In genomic region chr7:151060416-151061234, GRCh38 we compare ENCODE assay signal across 8 cellular contexts.
DNase-seq lines count a peak whose midpoint lies in the region; ATAC-seq and TF ChIP-seq lines count a peak whose summit lies in the region.

No MANE protein-coding gene starts in this region.

- H3K27ac ChIP-seq in RWPE1, result peak overlapping the region; percentile 96

- H3K27me3 ChIP-seq in mucosa of stomach (ENCODE audit: control insufficient read depth, insufficient read depth, low read length), result no peaks in the 10 kb centered on the region

- CTCF ChIA-PET in RWPE1 (lab: Yijun Ruan, JAX), result no interaction called here

- ATAC-seq in HG03565 (IDR thresholded peaks at IDR 0.05; ENCODE audit: unreplicated experiment), result no peak

- POLR2A ChIA-PET in RWPE1 (lab: Yijun Ruan, JAX; ENCODE audit: low non-redundant PET), result interaction anchor here (0.6 kb wide), 2 partner anchors 119 to 1499 kb away, joined by 3 to 4 read pairs; no protein-coding TSS in a partner anchor

- H3K9me3 ChIP-seq in mucosa of stomach (ENCODE audit: control insufficient read depth, low read length), result no peaks in the 10 kb centered on the region

- DNase-seq in stimulated activated CD4-positive, alpha-beta T cell treated with anti-CD3 and anti-CD28 coated beads, Interleukin-15, amount 100 ng/mL, for 24 hours, result peak; percentile 35
- no peak for DNase-seq in stimulated activated CD4-positive, alpha-beta T cell treated with anti-CD3 and anti-CD28 coated beads, Interleukin-4, amount 100 ng/mL, for 4 hours
- DNase-seq in RWPE1 (ENCODE audit: low spot score), result peak; percentile 30
- DNase-seq in ecto neural progenitor cell (ENCODE audit: low spot score), result peak; percentile 79
- no peak for DNase-seq in activated gamma-delta T cell treated with Interleukin-2 at 50 U/mL for 16 hours
- DNase-seq in NCI-H2107 treated with DMSO at 0.1 percent for 48 hours (lab: John Stamatoyannopoulos, UW; ENCODE audit: unreplicated experiment), result no peak

- peaks cover 55% of the 10 kb centered on the region for H3K4me1 ChIP-seq in mucosa of stomach (ENCODE audit: control insufficient read depth, insufficient read depth, low read length)

- H3K36me3 ChIP-seq in mucosa of stomach (ENCODE audit: control insufficient read depth, insufficient read depth, low read length), result peaks cover 11% of the 10 kb centered on the region

- peak overlapping the region; percentile 65 for H3K9ac ChIP-seq in mucosa of stomach (ENCODE audit: low read length)

- peak overlapping the region; percentile 47 for H3K4me3 ChIP-seq in mucosa of stomach (ENCODE audit: low read length)

- TF ChIP-seq CTCF in RWPE1 (conservative IDR thresholded peaks at IDR 0.05; ENCODE audit: low read depth), result no peak

Comparison
In these comparisons a context has a peak if more than half of its experiments do, and no peak if none do; other contexts are left out.
1. DNase-seq: peak in stimulated activated CD4-positive, alpha-beta T cell treated with anti-CD3 and anti-CD28 coated beads, Interleukin-15, amount 100 ng/mL, for 24 hours (single experiment), RWPE1 (single experiment) and ecto neural progenitor cell (single experiment); none in stimulated activated CD4-positive, alpha-beta T cell treated with anti-CD3 and anti-CD28 coated beads, Interleukin-4, amount 100 ng/mL, for 4 hours (0 of 2), activated gamma-delta T cell treated with Interleukin-2 at 50 U/mL for 16 hours (single experiment) and NCI-H2107 treated with DMSO at 0.1 percent for 48 hours (single experiment).